24 cellular contexts compared by ENCODE assay signal in genomic region chr2:190657474-190658252, GRCh38. TPM values are rescaled to one million over a fixed set of nuclear protein-coding genes. Genes with fewer than 3 reads are reported as not detected.
DNase-seq lines count a peak whose midpoint lies in the region; ATAC-seq, FAIRE-seq and TF ChIP-seq lines count a peak whose summit lies in the region.
"Had no signal": no experiment of that assay in that cellular context is flagged by ENCODE, and none has a peak within 500 bp of the region (broad histone marks: within the 10 kb centered on the region; RNA-seq: fewer than 3 reads in every experiment).

No MANE protein-coding gene starts in this region.

- DNase-seq in activated CD8-positive, alpha-beta memory T cell treated with anti-CD3 and anti-CD28 coated beads, Interleukin-2, amount 10 ng/mL, durations not matched to agents 7 days and 5 days, result no peak
- DNase-seq in activated CD8-positive, alpha-beta memory T cell treated with anti-CD3 and anti-CD28 coated beads, Interleukin-2, amount 50 U/mL, for 4 hours, result no peak
- peak in 1 of 2 experiments; percentile 51 for DNase-seq in HL-60 (ENCODE audit: low read depth in 1 of 2, low spot score in 1 of 2)
- no peak for DNase-seq in left ventricle myocardium inferior
- no peak for DNase-seq in sciatic nerve (ENCODE audit: low spot score)
- DNase-seq in stimulated activated CD4-positive, alpha-beta T cell treated with anti-CD3 and anti-CD28 coated beads, Interleukin-4, amount 100 ng/mL, for 24 hours, result no peak
- no peak for DNase-seq in KG1 (lab: John Stamatoyannopoulos, UW)
- DNase-seq in frontal cortex (ENCODE audit: low spot score in 2 of 2), result no peak
- DNase-seq: activated CD4-positive, alpha-beta T cell treated with anti-CD3 and anti-CD28 coated beads for 1 hour; colonic mucosa; EL; heart right ventricle; Kasumi-1; NCI-H1048; NCI-H187; NCI-H2227 treated with DMSO at 0.1 percent for 48 hours; NCI-H774; SHP77; spleen; stimulated activated naive CD8-positive, alpha-beta T cell treated with anti-CD3 and anti-CD28 coated beads, Interleukin-15, amount 100 ng/mL, for 72 hours; transverse colon had no signal

- H3K4me1 ChIP-seq in left ventricle myocardium inferior, result peaks cover 100% of the 10 kb centered on the region
- H3K4me1 ChIP-seq: colonic mucosa had no signal

- H3K27ac ChIP-seq in HL-60 (replicated peaks) (peak overlapping the region; percentile 31; the same call in 1 of the 2 replicates), left ventricle myocardium inferior (replicated peaks) (peak overlapping the region; percentile 50)
- H3K27ac ChIP-seq: A549, colonic mucosa, spleen, transverse colon had no signal

- CTCF ChIA-PET in activated CD8-positive, alpha-beta memory T cell treated with anti-CD3 and anti-CD28 coated beads, Interleukin-2, amount 10 ng/mL, durations not matched to agents 7 days and 5 days (lab: Charles Lee), result no interaction called here

- ATAC-seq in activated CD8-positive, alpha-beta memory T cell treated with anti-CD3 and anti-CD28 coated beads, Interleukin-2, amount 10 ng/mL, durations not matched to agents 7 days and 5 days, result no peak
- peak; percentile 80 for ATAC-seq in sciatic nerve
- ATAC-seq: A549; stimulated activated naive CD8-positive, alpha-beta T cell treated with anti-CD3 and anti-CD28 coated beads, Interleukin-15, amount 100 ng/mL, for 72 hours had no signal

- no peaks in the 10 kb centered on the region for H3K27me3 ChIP-seq in HL-60 (ENCODE audit: insufficient read depth, poor library complexity, severe bottlenecking)
- H3K27me3 ChIP-seq in left ventricle myocardium inferior (ENCODE audit: low read depth), result no peaks in the 10 kb centered on the region
- H3K27me3 ChIP-seq: colonic mucosa, heart right ventricle, spleen, transverse colon had no signal

- H3K36me3 Mint-ChIP-seq in activated CD8-positive, alpha-beta memory T cell treated with anti-CD3 and anti-CD28 coated beads, Interleukin-2, amount 10 ng/mL, durations not matched to agents 7 days and 5 days, result peaks cover 20% of the 10 kb centered on the region

- no peaks in the 10 kb centered on the region for H3K9me3 Mint-ChIP-seq in activated CD8-positive, alpha-beta memory T cell treated with anti-CD3 and anti-CD28 coated beads, Interleukin-2, amount 10 ng/mL, durations not matched to agents 7 days and 5 days (ENCODE audit: low read depth)
- H3K9me3 Mint-ChIP-seq: stimulated activated naive CD8-positive, alpha-beta T cell treated with anti-CD3 and anti-CD28 coated beads, Interleukin-15, amount 100 ng/mL, for 72 hours had no signal

- TF ChIP-seq CTCF in HL-60 (IDR thresholded peaks at IDR 0.05; ENCODE audit: insufficient read depth, low read length) (no peak), left ventricle myocardium inferior (IDR thresholded peaks at IDR 0.05; ENCODE audit: borderline replicate concordance) (no peak)

- H3K9me3 ChIP-seq in left ventricle myocardium inferior (replicated peaks), result no peaks in the 10 kb centered on the region
- H3K9me3 ChIP-seq: A549, colonic mucosa, heart right ventricle, spleen, transverse colon had no signal

- no peak overlapping the region for H3K4me3 ChIP-seq in HL-60 (replicated peaks; ENCODE audit: insufficient read depth, low read length)
- no peak overlapping the region for H3K4me3 ChIP-seq in left ventricle myocardium inferior
- H3K4me3 ChIP-seq: A549, colonic mucosa, spleen, transverse colon had no signal

- peaks cover 22% of the 10 kb centered on the region for H3K4me1 Mint-ChIP-seq in activated CD8-positive, alpha-beta memory T cell treated with anti-CD3 and anti-CD28 coated beads, Interleukin-2, amount 10 ng/mL, durations not matched to agents 7 days and 5 days
- H3K4me1 Mint-ChIP-seq: B cell had no signal

- no peak overlapping the region for H3K4me3 Mint-ChIP-seq in activated CD8-positive, alpha-beta memory T cell treated with anti-CD3 and anti-CD28 coated beads, Interleukin-2, amount 10 ng/mL, durations not matched to agents 7 days and 5 days
- H3K4me3 Mint-ChIP-seq: B cell; stimulated activated naive CD8-positive, alpha-beta T cell treated with anti-CD3 and anti-CD28 coated beads, Interleukin-15, amount 100 ng/mL, for 72 hours had no signal

- intact Hi-C loops in left ventricle myocardium inferior (cut with micrococcal nuclease) (no loop called here), sciatic nerve (cut with DNase I) (loop anchor here (10.0 kb wide), 1 partner anchor 123 kb away; the partner anchor contains the start of gene NEMP2)

- no peak for FAIRE-seq in frontal cortex (lab: Jason Lieb, UNC)
- FAIRE-seq: A549, HTR-8/SVneo had no signal

- peaks cover 7% of the 10 kb centered on the region for H3K36me3 ChIP-seq in left ventricle myocardium inferior
- H3K36me3 ChIP-seq: colonic mucosa, transverse colon had no signal

- H3K27ac Mint-ChIP-seq in activated CD8-positive, alpha-beta memory T cell treated with anti-CD3 and anti-CD28 coated beads, Interleukin-2, amount 10 ng/mL, durations not matched to agents 7 days and 5 days, result peak overlapping the region; percentile 4
- H3K27ac Mint-ChIP-seq: B cell; stimulated activated naive CD8-positive, alpha-beta T cell treated with anti-CD3 and anti-CD28 coated beads, Interleukin-15, amount 100 ng/mL, for 72 hours had no signal

- no peaks in the 10 kb centered on the region for H3K27me3 Mint-ChIP-seq in activated CD8-positive, alpha-beta memory T cell treated with anti-CD3 and anti-CD28 coated beads, Interleukin-2, amount 10 ng/mL, durations not matched to agents 7 days and 5 days
- H3K27me3 Mint-ChIP-seq: B cell; stimulated activated naive CD8-positive, alpha-beta T cell treated with anti-CD3 and anti-CD28 coated beads, Interleukin-15, amount 100 ng/mL, for 72 hours had no signal

RNA-seq across cellular contexts. Expression of gene NAB1, which starts 8.8 kb away (rescaled TPM):
- total RNA-seq in activated CD8-positive, alpha-beta memory T cell treated with anti-CD3 and anti-CD28 coated beads, Interleukin-2, amount 10 ng/mL, durations not matched to agents 7 days and 5 days, result 10 to 100 TPM; 36.8 to 38.4 TPM
- 30.2 TPM for total RNA-seq in left ventricle myocardium inferior
- 95.7 TPM for total RNA-seq in sciatic nerve
- 57.5 TPM for total RNA-seq in frontal cortex
